In genomic region chrX:22527302-22527701, GRCh38 we compare ENCODE assay signal across 18 cellular contexts.
DNase-seq lines count a peak whose midpoint lies in the region; ATAC-seq and TF ChIP-seq lines count a peak whose summit lies in the region.
"Had no signal": no experiment of that assay in that cellular context is flagged by ENCODE, and none has a peak within 500 bp of the region (broad histone marks: within the 10 kb centered on the region; RNA-seq: fewer than 3 reads in every experiment).

No MANE protein-coding gene starts in this region.

- DNase-seq in mammary epithelial cell (no peak), breast epithelium (ENCODE audit: low spot score in 2 of 2) (no peak), NCI-H146 treated with DMSO at 0.1 percent for 48 hours (lab: John Stamatoyannopoulos, UW; ENCODE audit: unreplicated experiment) (peak; percentile 85), RWPE2 (ENCODE audit: low spot score) (no peak)
- no peak for DNase-seq in stimulated activated naive B cell treated with anti-CD40 and anti-IgM and Interleukin-4, amounts not matched to agents 10 μg/mL and 1 μg/mL and 100 μg/mL, for 72 hours
- DNase-seq in activated T-cell treated with anti-CD3 and anti-CD28 coated beads, Interleukin-2, amount 50 U/mL, for 72 hours = no peak
- DNase-seq: GF-D8, H7, Kasumi-1, MM.1S, NCI-H187, SJCRH30, T-helper 2 cell had no signal

- no peak overlapping the region for H2AFZ ChIP-seq in mammary epithelial cell (ENCODE audit: low read depth, low read length)

- H3K27me3 ChIP-seq in mammary epithelial cell (ENCODE audit: insufficient read depth, low read length) = no peaks in the 10 kb centered on the region
- H3K27me3 ChIP-seq in breast epithelium = no peaks in the 10 kb centered on the region
- no peaks in the 10 kb centered on the region for H3K27me3 ChIP-seq in RWPE2 (ENCODE audit: insufficient read depth, poor library complexity, severe bottlenecking)
- H3K27me3 ChIP-seq: BLaER1, SJCRH30 had no signal

- WGBS in mammary epithelial cell (ENCODE audit: low coverage, missing lambda C conversion rate) = 67% methylated on average over 1 of the region's 1 CpG

- no peak for TF ChIP-seq POLR2A in breast epithelium (IDR thresholded peaks at IDR 0.05)

- peaks cover 5 to 14% of the 10 kb centered on the region in 2 donors for H3K9me3 Mint-ChIP-seq in stimulated activated naive B cell treated with anti-CD40 and anti-IgM and Interleukin-4, amounts not matched to agents 10 μg/mL and 1 μg/mL and 100 μg/mL, for 72 hours
- peaks cover 4% of the 10 kb centered on the region in 2 donors for H3K9me3 Mint-ChIP-seq in activated T-cell treated with anti-CD3 and anti-CD28 coated beads, Interleukin-2, amount 50 U/mL, for 72 hours

- peaks cover 0 to 2% of the 10 kb centered on the region in 2 donors for H3K36me3 Mint-ChIP-seq in stimulated activated naive B cell treated with anti-CD40 and anti-IgM and Interleukin-4, amounts not matched to agents 10 μg/mL and 1 μg/mL and 100 μg/mL, for 72 hours
- H3K36me3 Mint-ChIP-seq in activated T-cell treated with anti-CD3 and anti-CD28 coated beads, Interleukin-2, amount 50 U/mL, for 72 hours (ENCODE audit: insufficient read depth in 2 of 2) = no peaks in the 10 kb centered on the region
- H3K36me3 Mint-ChIP-seq: IgD-negative memory B cell had no signal

- H3K4me3 Mint-ChIP-seq in stimulated activated naive B cell treated with anti-CD40 and anti-IgM and Interleukin-4, amounts not matched to agents 10 μg/mL and 1 μg/mL and 100 μg/mL, for 72 hours = no peak overlapping the region
- no peak overlapping the region for H3K4me3 Mint-ChIP-seq in activated T-cell treated with anti-CD3 and anti-CD28 coated beads, Interleukin-2, amount 50 U/mL, for 72 hours

- dilution Hi-C loops in mammary epithelial cell (cut with HindIII; ENCODE audit: low sequenced_read_pairs) = no loop called here

- H3K9ac ChIP-seq in mammary epithelial cell (ENCODE audit: insufficient read depth, low read length) = no peak overlapping the region
- H3K9ac ChIP-seq: BLaER1 had no signal

- H3K4me1 ChIP-seq in mammary epithelial cell (ENCODE audit: insufficient read depth, low read length) = peaks cover 13% of the 10 kb centered on the region
- H3K4me1 ChIP-seq in breast epithelium = no peaks in the 10 kb centered on the region
- peaks cover 15% of the 10 kb centered on the region for H3K4me1 ChIP-seq in RWPE2 (ENCODE audit: insufficient read depth, poor library complexity, severe bottlenecking)
- H3K4me1 ChIP-seq: SJCRH30 had no signal

- ATAC-seq in RWPE2 (ENCODE audit: low read depth) = no peak
- peak; percentile 43 to 45 for ATAC-seq in stimulated activated naive B cell treated with anti-CD40 and anti-IgM and Interleukin-4, amounts not matched to agents 10 μg/mL and 1 μg/mL and 100 μg/mL, for 72 hours (replicated peaks)
- no peak for ATAC-seq in HG03045 (IDR thresholded peaks at IDR 0.05; ENCODE audit: unreplicated experiment)
- ATAC-seq in HG03457 (IDR thresholded peaks at IDR 0.05; ENCODE audit: unreplicated experiment) = no peak
- ATAC-seq in activated T-cell treated with anti-CD3 and anti-CD28 coated beads, Interleukin-2, amount 50 U/mL, for 72 hours (replicated peaks in 1 of 2) = no peak

- no peaks in the 10 kb centered on the region for H4K20me1 ChIP-seq in mammary epithelial cell (ENCODE audit: insufficient read depth, low read length)
- H4K20me1 ChIP-seq: BLaER1 had no signal

- in situ Hi-C loops in mammary epithelial cell (cut with MboI; ENCODE audit: low sequenced_read_pairs in 2 of 2) = no loop called here

- H3K27ac ChIP-seq in mammary epithelial cell (ENCODE audit: insufficient read depth, low read depth, low read length) (peak overlapping the region; percentile 95), breast epithelium (no peak overlapping the region), RWPE2 (ENCODE audit: poor library complexity, severe bottlenecking) (peak overlapping the region; percentile 80)
- H3K27ac ChIP-seq: HL-60, SJCRH30 had no signal

- H3K4me3 ChIP-seq in mammary epithelial cell (replicated peaks in 1 of 3; ENCODE audit: insufficient read depth in 1 of 3, low read depth in 2 of 3, low read length in 3 of 3) (no peak overlapping the region), breast epithelium (no peak overlapping the region), RWPE2 (ENCODE audit: severe bottlenecking) (no peak overlapping the region)
- H3K4me3 ChIP-seq: BLaER1, SJCRH30 had no signal

- TF ChIP-seq CTCF in mammary epithelial cell (conservative IDR thresholded peaks at IDR 0.05 in 1 of 2, IDR thresholded peaks at IDR 0.05 in 1 of 2; ENCODE audit: extremely low read depth in 1 of 2, insufficient read depth in 1 of 2, low read depth in 1 of 2, low read length in 2 of 2) (no peak), breast epithelium (IDR thresholded peaks at IDR 0.05) (no peak), RWPE2 (IDR thresholded peaks at IDR 0.05; ENCODE audit: poor library complexity, severe bottlenecking) (no peak)

- no peak overlapping the region for H3K4me2 ChIP-seq in mammary epithelial cell (ENCODE audit: insufficient read depth, low read depth, low read length)

- H3K36me3 ChIP-seq in mammary epithelial cell (ENCODE audit: insufficient read depth, low read length) (no peaks in the 10 kb centered on the region), breast epithelium (no peaks in the 10 kb centered on the region), RWPE2 (ENCODE audit: low read depth) (no peaks in the 10 kb centered on the region)
- H3K36me3 ChIP-seq: BLaER1, SJCRH30 had no signal

- no TSS peak for BruUV-seq in mammary epithelial cell (replicated peaks; lab: Mats Ljungman, UMichigan)

- CTCF ChIA-PET in mammary epithelial cell (lab: Charles Lee; ENCODE audit: low non-redundant PET) = no interaction called here

- peaks cover 14 to 23% of the 10 kb centered on the region in 2 donors for H3K4me1 Mint-ChIP-seq in stimulated activated naive B cell treated with anti-CD40 and anti-IgM and Interleukin-4, amounts not matched to agents 10 μg/mL and 1 μg/mL and 100 μg/mL, for 72 hours
- H3K4me1 Mint-ChIP-seq in activated T-cell treated with anti-CD3 and anti-CD28 coated beads, Interleukin-2, amount 50 U/mL, for 72 hours (ENCODE audit: low read depth) = no peaks in the 10 kb centered on the region

- H3K27me3 Mint-ChIP-seq in stimulated activated naive B cell treated with anti-CD40 and anti-IgM and Interleukin-4, amounts not matched to agents 10 μg/mL and 1 μg/mL and 100 μg/mL, for 72 hours = no peaks in the 10 kb centered on the region
- H3K27me3 Mint-ChIP-seq in activated T-cell treated with anti-CD3 and anti-CD28 coated beads, Interleukin-2, amount 50 U/mL, for 72 hours (ENCODE audit: low read depth) = no peaks in the 10 kb centered on the region
- H3K27me3 Mint-ChIP-seq: IgD-negative memory B cell had no signal

- intact Hi-C loops in mammary epithelial cell (cut with micrococcal nuclease) = loop anchor here (2.0 to 10.0 kb wide), 3 partner anchors 129 to 393 kb away; no protein-coding TSS in a partner anchor
- intact Hi-C loops in breast epithelium (cut with DNase I; ENCODE audit: low total_unique reads) = no loop called here

- H3K27ac Mint-ChIP-seq in stimulated activated naive B cell treated with anti-CD40 and anti-IgM and Interleukin-4, amounts not matched to agents 10 μg/mL and 1 μg/mL and 100 μg/mL, for 72 hours = no peak overlapping the region
- H3K27ac Mint-ChIP-seq in activated T-cell treated with anti-CD3 and anti-CD28 coated beads, Interleukin-2, amount 50 U/mL, for 72 hours = no peak overlapping the region
- H3K27ac Mint-ChIP-seq: IgD-negative memory B cell had no signal

- H3K9me3 ChIP-seq in mammary epithelial cell (replicated peaks; ENCODE audit: insufficient read depth, low read length) (peaks cover 9% of the 10 kb centered on the region), breast epithelium (peaks cover 0 to 15% of the 10 kb centered on the region in 2 donors), RWPE2 (ENCODE audit: severe bottlenecking) (no peaks in the 10 kb centered on the region)
- H3K9me3 ChIP-seq: SJCRH30 had no signal

- H3K79me2 ChIP-seq in mammary epithelial cell (ENCODE audit: insufficient read depth, low read length) = no peaks in the 10 kb centered on the region

Comparison
In these comparisons a context has a peak if more than half of its experiments do, and no peak if none do; other contexts are left out.
1. H3K27ac ChIP-seq: peak in mammary epithelial cell (single experiment) and RWPE2 (single experiment); none in breast epithelium (0 of 2).
2. ATAC-seq: peak in stimulated activated naive B cell treated with anti-CD40 and anti-IgM and Interleukin-4, amounts not matched to agents 10 μg/mL and 1 μg/mL and 100 μg/mL, for 72 hours (2 of 2); none in RWPE2 (single experiment), HG03045 (single experiment), HG03457 (single experiment) and activated T-cell treated with anti-CD3 and anti-CD28 coated beads, Interleukin-2, amount 50 U/mL, for 72 hours (0 of 2).